26 cellular contexts compared by ENCODE assay signal in the genomic region with DNA sequence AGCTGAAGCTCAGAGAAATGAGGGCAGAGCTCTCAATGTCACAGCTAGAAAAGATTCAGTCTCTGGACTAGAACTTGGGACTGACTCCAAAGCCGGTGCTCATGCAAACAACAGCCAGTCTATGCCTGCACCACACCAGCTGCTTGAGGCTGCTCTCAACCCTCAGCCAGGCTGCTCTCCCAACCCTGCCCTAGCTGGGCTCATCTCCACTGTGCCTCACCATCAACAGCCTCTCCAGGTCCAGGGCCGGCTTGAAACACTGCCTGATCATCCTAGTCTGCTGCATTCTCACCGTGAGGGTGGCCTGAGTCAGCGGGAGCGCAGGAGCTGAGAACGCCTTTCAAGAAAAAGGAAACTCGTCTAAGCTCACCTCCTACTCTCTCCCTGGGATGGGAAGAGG.
"Had no signal": no experiment of that assay in that cellular context is flagged by ENCODE, and none has a peak within 500 bp of the region (broad histone marks: within the 10 kb centered on the region; RNA-seq: fewer than 3 reads in every experiment).

No MANE protein-coding gene starts in this region.

- H2AFZ ChIP-seq: hepatocyte, neural progenitor cell had no signal

- H3K9me3 ChIP-seq: colonic mucosa, esophagus muscularis mucosa, heart left ventricle, left lung, ovary, right lobe of liver, thoracic aorta, tibial nerve, upper lobe of left lung, uterus had no signal

- H3K4me1 ChIP-seq: colonic mucosa, esophagus muscularis mucosa, foreskin keratinocyte, gastroesophageal sphincter, heart left ventricle, left lung, neural progenitor cell, tibial nerve, upper lobe of left lung, uterus had no signal

- H3K4me3 ChIP-seq: colonic mucosa, esophagus muscularis mucosa, gastroesophageal sphincter, heart left ventricle, hepatocyte, left lung, neural progenitor cell, ovary, right lobe of liver, smooth muscle cell, thoracic aorta, tibial nerve, upper lobe of left lung, uterus had no signal

- DNase-seq: colonic mucosa; effector memory CD4-positive, alpha-beta T cell; foreskin keratinocyte; heart left ventricle; left cardiac atrium; left lung; mesenchymal stem cell; midbrain; naive thymus-derived CD4-positive, alpha-beta T cell; nucleus accumbens; ovary; right lobe of liver; stimulated activated CD4-positive, alpha-beta T cell treated with anti-CD3 and anti-CD28 coated beads, Interleukin-4, amount 100 ng/mL, for 4 hours; stimulated activated naive CD8-positive, alpha-beta T cell treated with anti-CD3 and anti-CD28 coated beads, Interleukin-15, Interleukin-2, amounts not matched to agents 100 U/mL and 50 U/mL, for 24 hours; substantia nigra; upper lobe of left lung; uterus had no signal

- H3K27me3 ChIP-seq: colonic mucosa, esophagus muscularis mucosa, neural progenitor cell, ovary, right lobe of liver, tibial nerve, upper lobe of left lung, uterus had no signal

- H3K79me2 ChIP-seq: hepatocyte had no signal

- H3K9ac ChIP-seq: neural progenitor cell had no signal

- H3K36me3 ChIP-seq: colonic mucosa, heart left ventricle, neural progenitor cell, ovary, right lobe of liver, thoracic aorta, uterus had no signal

- ATAC-seq: foreskin keratinocyte; gastroesophageal sphincter; heart left ventricle; left cardiac atrium; left lung; naive thymus-derived CD4-positive, alpha-beta T cell; stimulated activated memory B cell treated with anti-CD40 and anti-IgM and Interleukin-4, amounts not matched to agents 10 μg/mL and 1 μg/mL and 100 μg/mL, for 72 hours; stimulated activated naive CD8-positive, alpha-beta T cell treated with anti-CD3 and anti-CD28 coated beads, Interleukin-15, Interleukin-2, amounts not matched to agents 100 U/mL and 50 U/mL, for 24 hours had no signal

- FAIRE-seq: endothelial cell of umbilical vein had no signal

- H3K27ac ChIP-seq: colonic mucosa, esophagus muscularis mucosa, foreskin keratinocyte, gastroesophageal sphincter, heart left ventricle, hepatocyte, left lung, neural progenitor cell, ovary, right lobe of liver, thoracic aorta, upper lobe of left lung, uterus had no signal

- H3K4me2 ChIP-seq: hepatocyte, neural progenitor cell, smooth muscle cell had no signal
